Comparison of ENCODE assay signal across 24 cellular contexts in the genomic region with DNA sequence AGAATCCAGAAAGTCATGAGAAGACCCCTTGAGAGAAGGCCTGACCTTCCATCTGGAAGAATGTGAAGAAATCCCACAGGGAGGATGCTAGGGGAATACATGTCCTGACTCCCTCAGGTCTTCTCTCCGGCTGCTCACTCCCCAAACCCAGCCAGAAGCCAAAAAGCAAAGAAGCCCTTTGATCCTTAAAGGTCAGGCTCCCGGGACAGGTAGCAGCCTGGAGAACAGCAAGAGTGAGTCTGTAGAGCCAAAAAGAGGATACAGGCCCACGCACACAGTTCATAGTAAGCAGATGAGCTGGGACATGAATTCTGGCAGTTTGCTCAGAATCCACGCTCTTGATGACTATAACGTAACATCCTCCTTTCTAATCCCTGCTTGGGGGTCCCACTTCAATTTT.
DNase-seq lines count a peak whose midpoint lies in the region; ATAC-seq, FAIRE-seq and TF ChIP-seq lines count a peak whose summit lies in the region.
"Had no signal": no experiment of that assay in that cellular context is flagged by ENCODE, and none has a peak within 500 bp of the region (broad histone marks: within the 10 kb centered on the region; RNA-seq: fewer than 3 reads in every experiment).

No MANE protein-coding gene starts in this region.

- intact Hi-C loops in HepG2 (cut with micrococcal nuclease; ENCODE audit: unreplicated experiment): no loop called here

- no peaks in the 10 kb centered on the region for H4K20me1 ChIP-seq in HepG2 (ENCODE audit: insufficient read depth, low read length)
- H4K20me1 ChIP-seq: BLaER1 treated with 17β-estradiol and CSF1 and Interleukin-3, amounts not matched to agents 10 nM and 100 nM had no signal

- TF ChIP-seq POLR2A in HepG2 (IDR thresholded peaks at IDR 0.05; ENCODE audit: insufficient read depth in 1 of 2, low read depth in 2 of 2, low read length in 2 of 2): no peak

- POLR2A ChIA-PET in HepG2 (lab: Yijun Ruan, JAX): no interaction called here

- H3K9me3 Mint-ChIP-seq in nephron progenitor cell: no peaks in the 10 kb centered on the region
- H3K9me3 Mint-ChIP-seq: CD4-positive, alpha-beta T cell; CD8-positive, alpha-beta T cell had no signal

- H3K23ac ChIP-seq in mesendoderm (ENCODE audit: low read length): no peak overlapping the region

- H3K9me3 ChIP-seq in liver (ENCODE audit: control insufficient read depth in 4 of 4, low read length in 3 of 4) (no peaks in the 10 kb centered on the region), HepG2 (ENCODE audit: low read length) (no peaks in the 10 kb centered on the region)
- H3K9me3 ChIP-seq: A549, Caco-2 had no signal

- peak overlapping the region; percentile 2 for H2AK5ac ChIP-seq in mesendoderm (ENCODE audit: low read length)

- peak overlapping the region; percentile 43 for H2BK15ac ChIP-seq in mesendoderm (replicated peaks; ENCODE audit: low read depth)

- H2BK5ac ChIP-seq in mesendoderm (ENCODE audit: low read length): peak overlapping the region; percentile 61

- no peak overlapping the region for H3K9ac ChIP-seq in liver (ENCODE audit: low read depth in 1 of 2, low read length in 2 of 2)
- no peak overlapping the region for H3K9ac ChIP-seq in HepG2 (ENCODE audit: insufficient read depth, low read depth, low read length)
- H3K9ac ChIP-seq in mesendoderm (ENCODE audit: low read length): no peak overlapping the region
- H3K9ac ChIP-seq: BLaER1 treated with 17β-estradiol and CSF1 and Interleukin-3, amounts not matched to agents 10 nM and 100 nM had no signal

- no peak overlapping the region for H3K4me3 Mint-ChIP-seq in nephron progenitor cell
- H3K4me3 Mint-ChIP-seq: B cell; CD4-positive, alpha-beta T cell; CD8-positive, alpha-beta T cell had no signal

- TF ChIP-seq EP300 in HepG2 (IDR thresholded peaks at IDR 0.05; ENCODE audit: low read depth in 2 of 2, low read length in 2 of 2) (no peak), HepG2 (CRISPR knock-in tag; IDR thresholded peaks at IDR 0.05; ENCODE audit: borderline replicate concordance) (no peak)

- no TSS peak for BruUV-seq in HepG2 (replicated peaks; lab: Mats Ljungman, UMichigan)

- no peaks in the 10 kb centered on the region for H3K36me3 ChIP-seq in liver (ENCODE audit: control insufficient read depth in 4 of 4, insufficient read depth in 3 of 4, low read depth in 1 of 4, low read length in 3 of 4)
- no peaks in the 10 kb centered on the region for H3K36me3 ChIP-seq in HepG2 (replicated peaks in 1 of 2; ENCODE audit: control insufficient read depth in 1 of 2, insufficient read depth in 2 of 2, low read length in 2 of 2)
- no peaks in the 10 kb centered on the region for H3K36me3 ChIP-seq in mesendoderm (ENCODE audit: control insufficient read depth, insufficient read depth, low read length)
- H3K36me3 ChIP-seq: BLaER1 treated with 17β-estradiol and CSF1 and Interleukin-3, amounts not matched to agents 10 nM and 100 nM had no signal

- peak overlapping the region; percentile 54 for H3K18ac ChIP-seq in mesendoderm (ENCODE audit: low read length)

- peak in 1 of 2 donors; percentile 10 for TF ChIP-seq RAD21 in liver (IDR thresholded peaks at IDR 0.05)
- no peak for TF ChIP-seq RAD21 in HepG2 (CRISPR knock-in tag; IDR thresholded peaks at IDR 0.05)

- peaks cover 1% of the 10 kb centered on the region for H3K27me3 Mint-ChIP-seq in nephron progenitor cell (ENCODE audit: low read depth, poor library complexity)
- H3K27me3 Mint-ChIP-seq: CD4-positive, alpha-beta T cell had no signal

- no peaks in the 10 kb centered on the region for H3K36me3 Mint-ChIP-seq in nephron progenitor cell (ENCODE audit: low read depth)
- H3K36me3 Mint-ChIP-seq: CD8-positive, alpha-beta T cell had no signal

- FAIRE-seq in HepG2 (lab: Jason Lieb, UNC): no peak
- FAIRE-seq: A549, D721Med, G401.6, GM12891, GM19239 had no signal

- H2AFZ ChIP-seq in HepG2 (ENCODE audit: low read length): no peak overlapping the region

- H3K27ac Mint-ChIP-seq in nephron progenitor cell: peak overlapping the region; percentile 80
- H3K27ac Mint-ChIP-seq: B cell; CD4-positive, alpha-beta T cell; CD8-positive, alpha-beta T cell had no signal

- 46% methylated on average over 5 of the region's 5 CpGs for WGBS in liver
- WGBS in HepG2 (ENCODE audit: low lambda C conversion rate): 48% methylated on average over 5 of the region's 5 CpGs
- no CpG with 5 or more reads among the region's 5 CpGs for WGBS in mesendoderm (ENCODE audit: extremely low coverage, insufficient coverage, low lambda C conversion rate)

- H3K79me1 ChIP-seq in mesendoderm (ENCODE audit: low read length): no peaks in the 10 kb centered on the region

- no peak overlapping the region for H3K4me2 ChIP-seq in HepG2 (ENCODE audit: low read depth, low read length)
- H3K4me2 ChIP-seq in mesendoderm (ENCODE audit: low read length): no peak overlapping the region
- H3K4me2 ChIP-seq: A549 had no signal

- no peak overlapping the region for H4K8ac ChIP-seq in mesendoderm (ENCODE audit: low read depth, low read length)

- in situ Hi-C loops in HepG2 (cut with HindIII; ENCODE audit: extremely low pct_ligation_motif_present, low pct_unique_long_range_greater_than_20kb): no loop called here

- no peak overlapping the region for H3K56ac ChIP-seq in mesendoderm (ENCODE audit: low read length)

- H4K5ac ChIP-seq in mesendoderm (ENCODE audit: low read length): no peak overlapping the region

- no peak overlapping the region for H2BK120ac ChIP-seq in mesendoderm (ENCODE audit: low read depth, low read length)

- DNase-seq in HepG2 (ENCODE audit: low spot score) (no peak), left lobe of liver (ENCODE audit: low spot score) (no peak), mesendoderm (no peak), nephron progenitor cell (no peak), middle frontal gyrus (ENCODE audit: extremely low spot score, low spot score) (no peak)
- DNase-seq: AML-193; Caco-2; Calu3; CD4-positive, alpha-beta T cell; CD8-positive, alpha-beta T cell; DMS79 treated with DMSO at 0.1 percent for 48 hours; GF-D8 had no signal

- peaks cover 52% of the 10 kb centered on the region for H3K4me1 Mint-ChIP-seq in nephron progenitor cell
- H3K4me1 Mint-ChIP-seq: B cell had no signal

- no peak for TF ChIP-seq CTCF in liver (IDR thresholded peaks at IDR 0.05; ENCODE audit: low read depth, low read length, missing input control)
- no peak for TF ChIP-seq CTCF in HepG2 (CRISPR knock-in tag; IDR thresholded peaks at IDR 0.05)
- no peak for TF ChIP-seq CTCF in nephron progenitor cell (IDR thresholded peaks at IDR 0.05)

- H3K4ac ChIP-seq in mesendoderm (ENCODE audit: low read depth, low read length): peak overlapping the region; percentile 43

- H3K4me1 ChIP-seq in liver (ENCODE audit: control insufficient read depth in 4 of 4, insufficient read depth in 4 of 4, low read length in 3 of 4): no peaks in the 10 kb centered on the region
- peaks cover 13% of the 10 kb centered on the region for H3K4me1 ChIP-seq in HepG2 (ENCODE audit: insufficient read depth, low read length)
- H3K4me1 ChIP-seq in mesendoderm (ENCODE audit: control insufficient read depth, low read depth, low read length): peaks cover 14% of the 10 kb centered on the region
- H3K4me1 ChIP-seq: A549, Caco-2 had no signal

- H3K4me3 ChIP-seq in liver (ENCODE audit: low read depth in 1 of 3, low read length in 3 of 3): no peak overlapping the region
- H3K4me3 ChIP-seq in HepG2 (replicated peaks in 1 of 3; ENCODE audit: insufficient read depth in 1 of 3, low read depth in 2 of 3, low read length in 3 of 3): no peak overlapping the region
- H3K4me3 ChIP-seq in mesendoderm (ENCODE audit: low read length): no peak overlapping the region
- H3K4me3 ChIP-seq: A549; BLaER1 treated with 17β-estradiol and CSF1 and Interleukin-3, amounts not matched to agents 10 nM and 100 nM had no signal

- H3K27me3 ChIP-seq in liver (ENCODE audit: control insufficient read depth in 4 of 4, insufficient read depth in 4 of 4, low read length in 3 of 4): no peaks in the 10 kb centered on the region
- H3K27me3 ChIP-seq in HepG2 (ENCODE audit: control insufficient read depth in 1 of 2, insufficient read depth in 2 of 2, low read length in 2 of 2): no peaks in the 10 kb centered on the region
- no peaks in the 10 kb centered on the region for H3K27me3 ChIP-seq in mesendoderm (ENCODE audit: insufficient read depth, low read length, poor library complexity)
- H3K27me3 ChIP-seq: BLaER1 treated with 17β-estradiol and CSF1 and Interleukin-3, amounts not matched to agents 10 nM and 100 nM had no signal

- CTCF ChIA-PET in HepG2 (lab: Yijun Ruan, JAX; ENCODE audit: low intra/inter-chr PET ratio, low total read pairs): no interaction called here

- no peak overlapping the region for H3K27ac ChIP-seq in liver (ENCODE audit: low read depth in 1 of 2, low read length in 2 of 2)
- no peak overlapping the region for H3K27ac ChIP-seq in HepG2 (ENCODE audit: extremely low read length, insufficient read depth, low read length)
- H3K27ac ChIP-seq in mesendoderm (ENCODE audit: low read depth, low read length): no peak overlapping the region
- H3K27ac ChIP-seq: 22Rv1; A549; BLaER1 treated with 17β-estradiol and CSF1 and Interleukin-3, amounts not matched to agents 10 nM and 100 nM; C4-2B had no signal

- no peaks in the 10 kb centered on the region for H3K79me2 ChIP-seq in HepG2 (ENCODE audit: insufficient read depth, low read length)
- H3K79me2 ChIP-seq in mesendoderm (ENCODE audit: control insufficient read depth, insufficient read depth, low read length): no peaks in the 10 kb centered on the region

- ATAC-seq in HepG2 (no peak), left lobe of liver (peak; percentile 97), HG03280 (IDR thresholded peaks at IDR 0.05; ENCODE audit: unreplicated experiment) (no peak), HG02885 (IDR thresholded peaks at IDR 0.05; ENCODE audit: poor library complexity, unreplicated experiment) (no peak)
- ATAC-seq: A549; CD8-positive, alpha-beta T cell had no signal

TF ChIP-seq in liver, 16 proteins besides CTCF, POLR2A, EP300 and RAD21 (continues in another document):
- TF ChIP-seq HNF4A (conservative IDR thresholded peaks at IDR 0.05): peak; percentile 12 to 47

TF ChIP-seq in HepG2, 621 proteins besides CTCF, POLR2A, EP300 and RAD21 (continues in another document):
- TF ChIP-seq ZSCAN25 (CRISPR knock-in tag; IDR thresholded peaks at IDR 0.05): no peak
- TF ChIP-seq AGO2 (optimal IDR thresholded peaks at IDR 0.05; ENCODE audit: low read depth, low read length): no peak
